In genomic region chr1:203537806-203538464, GRCh38 we compare ENCODE assay signal across 15 cellular contexts. TPM values are rescaled to one million over a fixed set of nuclear protein-coding genes. Genes with fewer than 3 reads are reported as not detected.
DNase-seq lines count a peak whose midpoint lies in the region; ATAC-seq and TF ChIP-seq lines count a peak whose summit lies in the region.
"Had no signal": no experiment of that assay in that cellular context is flagged by ENCODE, and none has a peak within 500 bp of the region (broad histone marks: within the 10 kb centered on the region; RNA-seq: fewer than 3 reads in every experiment).

No MANE protein-coding gene starts in this region.

- H3K36me3 ChIP-seq in body of pancreas (replicated peaks in 1 of 2; ENCODE audit: insufficient read depth in 1 of 2, low read depth in 2 of 2) (no peaks in the 10 kb centered on the region), right lobe of liver (no peaks in the 10 kb centered on the region), upper lobe of left lung (no peaks in the 10 kb centered on the region)

- no peaks in the 10 kb centered on the region for H3K27me3 ChIP-seq in body of pancreas
- no peaks in the 10 kb centered on the region for H3K27me3 ChIP-seq in right lobe of liver
- no peaks in the 10 kb centered on the region for H3K27me3 ChIP-seq in upper lobe of left lung

- TF ChIP-seq POLR2A in body of pancreas (IDR thresholded peaks at IDR 0.05) (peak in 1 of 3 donors; percentile 44), right lobe of liver (IDR thresholded peaks at IDR 0.05) (peak; percentile 95), upper lobe of left lung (IDR thresholded peaks at IDR 0.05) (peak in 1 of 4 donors; percentile 56)

- H3K4me1 Mint-ChIP-seq in activated CD4-positive, alpha-beta T cell treated with anti-CD3 and anti-CD28 coated beads for 36 hours = no peaks in the 10 kb centered on the region
- H3K4me1 Mint-ChIP-seq in activated CD4-positive, alpha-beta T cell treated with anti-CD3 and anti-CD28 coated beads, Interleukin-2, amount 10 ng/mL, durations not matched to agents 24 days and 14 days = no peaks in the 10 kb centered on the region
- no peaks in the 10 kb centered on the region for H3K4me1 Mint-ChIP-seq in activated CD8-positive, alpha-beta T cell treated with anti-CD3 and anti-CD28 coated beads, Interleukin-2, amount 10 ng/mL, durations not matched to agents 7 days and 5 days (ENCODE audit: low read depth)
- H3K4me1 Mint-ChIP-seq: activated CD4-positive, alpha-beta memory T cell treated with anti-CD3 and anti-CD28 coated beads, Interleukin-2, amount 10 ng/mL, durations not matched to agents 7 days and 5 days had no signal

- no peaks in the 10 kb centered on the region for H3K27me3 Mint-ChIP-seq in activated CD4-positive, alpha-beta T cell treated with anti-CD3 and anti-CD28 coated beads for 36 hours
- peaks cover 3% of the 10 kb centered on the region for H3K27me3 Mint-ChIP-seq in activated CD4-positive, alpha-beta T cell treated with anti-CD3 and anti-CD28 coated beads, Interleukin-2, amount 10 ng/mL, durations not matched to agents 24 days and 14 days
- peaks cover 10% of the 10 kb centered on the region for H3K27me3 Mint-ChIP-seq in activated CD8-positive, alpha-beta T cell treated with anti-CD3 and anti-CD28 coated beads, Interleukin-2, amount 10 ng/mL, durations not matched to agents 7 days and 5 days (ENCODE audit: low read depth)

- H3K4me3 ChIP-seq in body of pancreas (no peak overlapping the region), right lobe of liver (no peak overlapping the region), upper lobe of left lung (no peak overlapping the region)

- no peak for DNase-seq in activated CD4-positive, alpha-beta T cell treated with anti-CD3 and anti-CD28 coated beads for 36 hours
- DNase-seq in activated CD4-positive, alpha-beta T cell treated with anti-CD3 and anti-CD28 coated beads, Interleukin-2, amount 10 ng/mL, durations not matched to agents 24 days and 14 days = no peak
- DNase-seq in body of pancreas = peak; percentile 71 to 90 (median 82)
- peak; percentile 81 to 94 (median 93) for DNase-seq in right lobe of liver
- DNase-seq in upper lobe of left lung = peak in 1 of 2 donors; percentile 72
- DNase-seq in activated CD8-positive, alpha-beta T cell treated with anti-CD3 and anti-CD28 coated beads, Interleukin-2, amount 10 ng/mL, durations not matched to agents 7 days and 5 days = no peak
- DNase-seq in germinal center (ENCODE audit: low spot score) = no peak
- no peak for DNase-seq in GF-D8 (lab: John Stamatoyannopoulos, UW)
- DNase-seq: ACHN; activated CD4-positive, alpha-beta memory T cell treated with anti-CD3 and anti-CD28 coated beads, Interleukin-2, amount 10 ng/mL, durations not matched to agents 7 days and 5 days; amygdala had no signal

- H3K9me3 ChIP-seq in body of pancreas (no peaks in the 10 kb centered on the region), right lobe of liver (no peaks in the 10 kb centered on the region), upper lobe of left lung (no peaks in the 10 kb centered on the region)

- no peak overlapping the region for H3K27ac Mint-ChIP-seq in activated CD4-positive, alpha-beta T cell treated with anti-CD3 and anti-CD28 coated beads for 36 hours
- H3K27ac Mint-ChIP-seq in activated CD4-positive, alpha-beta T cell treated with anti-CD3 and anti-CD28 coated beads, Interleukin-2, amount 10 ng/mL, durations not matched to agents 24 days and 14 days = no peak overlapping the region
- no peak overlapping the region for H3K27ac Mint-ChIP-seq in activated CD8-positive, alpha-beta T cell treated with anti-CD3 and anti-CD28 coated beads, Interleukin-2, amount 10 ng/mL, durations not matched to agents 7 days and 5 days
- H3K27ac Mint-ChIP-seq: activated CD4-positive, alpha-beta memory T cell treated with anti-CD3 and anti-CD28 coated beads, Interleukin-2, amount 10 ng/mL, durations not matched to agents 7 days and 5 days; T-helper 1 cell treated with Interleukin-12 subunit alpha and Interleukin-12 subunit beta and Interleukin-4 antibody, amounts not matched to agents 30 μg/mL and 1 μg/mL, for 36 hours had no signal

- POLR2A ChIA-PET in activated CD4-positive, alpha-beta T cell treated with anti-CD3 and anti-CD28 coated beads for 36 hours (lab: Charles Lee) = no interaction called here
- POLR2A ChIA-PET in activated CD8-positive, alpha-beta T cell treated with anti-CD3 and anti-CD28 coated beads, Interleukin-2, amount 10 ng/mL, durations not matched to agents 7 days and 5 days (lab: Charles Lee) = interaction anchor here (0.7 kb wide), 1 partner anchor 1088 kb away, joined by 3 read pairs; no protein-coding TSS in a partner anchor

- H3K4me3 Mint-ChIP-seq in activated CD4-positive, alpha-beta T cell treated with anti-CD3 and anti-CD28 coated beads for 36 hours = no peak overlapping the region
- no peak overlapping the region for H3K4me3 Mint-ChIP-seq in activated CD4-positive, alpha-beta T cell treated with anti-CD3 and anti-CD28 coated beads, Interleukin-2, amount 10 ng/mL, durations not matched to agents 24 days and 14 days
- no peak overlapping the region for H3K4me3 Mint-ChIP-seq in activated CD8-positive, alpha-beta T cell treated with anti-CD3 and anti-CD28 coated beads, Interleukin-2, amount 10 ng/mL, durations not matched to agents 7 days and 5 days
- H3K4me3 Mint-ChIP-seq: activated CD4-positive, alpha-beta memory T cell treated with anti-CD3 and anti-CD28 coated beads, Interleukin-2, amount 10 ng/mL, durations not matched to agents 7 days and 5 days; T-helper 1 cell treated with Interleukin-12 subunit alpha and Interleukin-12 subunit beta and Interleukin-4 antibody, amounts not matched to agents 30 μg/mL and 1 μg/mL, for 36 hours had no signal

- intact Hi-C loops in activated CD4-positive, alpha-beta T cell treated with anti-CD3 and anti-CD28 coated beads for 36 hours (cut with DNase I, micrococcal nuclease) = no loop called here
- intact Hi-C loops in activated CD4-positive, alpha-beta T cell treated with anti-CD3 and anti-CD28 coated beads, Interleukin-2, amount 10 ng/mL, durations not matched to agents 24 days and 14 days (cut with micrococcal nuclease) = no loop called here
- intact Hi-C loops in body of pancreas (cut with DNase I) (no loop called here), right lobe of liver (cut with DNase I) (no loop called here)

- H3K4me1 ChIP-seq in body of pancreas (peaks cover 28% of the 10 kb centered on the region), right lobe of liver (peaks cover 0 to 41% (median 18%) of the 10 kb centered on the region in 4 donors), upper lobe of left lung (peaks cover 0 to 27% (median 3%) of the 10 kb centered on the region in 4 donors)

- 17 to 26% methylated on average over 5 of the region's 5 CpGs for WGBS in body of pancreas, 2 donors
- WGBS in right lobe of liver (ENCODE audit: insufficient coverage, low coverage, low lambda C conversion rate, missing lambda C conversion rate) = 19% methylated on average over 5 of the region's 5 CpGs
- 66 to 92% methylated on average over 4 to 5 of the region's 5 CpGs for WGBS in upper lobe of left lung, 2 donors

- TF ChIP-seq CTCF in body of pancreas (IDR thresholded peaks at IDR 0.05) (no peak), right lobe of liver (IDR thresholded peaks at IDR 0.05) (no peak), upper lobe of left lung (IDR thresholded peaks at IDR 0.05) (no peak)

- no peaks in the 10 kb centered on the region for H3K36me3 Mint-ChIP-seq in activated CD4-positive, alpha-beta T cell treated with anti-CD3 and anti-CD28 coated beads for 36 hours (ENCODE audit: low read depth)
- H3K36me3 Mint-ChIP-seq in activated CD4-positive, alpha-beta T cell treated with anti-CD3 and anti-CD28 coated beads, Interleukin-2, amount 10 ng/mL, durations not matched to agents 24 days and 14 days (ENCODE audit: low read depth) = no peaks in the 10 kb centered on the region
- no peaks in the 10 kb centered on the region for H3K36me3 Mint-ChIP-seq in activated CD8-positive, alpha-beta T cell treated with anti-CD3 and anti-CD28 coated beads, Interleukin-2, amount 10 ng/mL, durations not matched to agents 7 days and 5 days (ENCODE audit: low read depth)

- peak; percentile 55 for ATAC-seq in activated CD4-positive, alpha-beta T cell treated with anti-CD3 and anti-CD28 coated beads for 36 hours
- peak; percentile 90 for ATAC-seq in body of pancreas
- ATAC-seq in right lobe of liver = peak; percentile 75 to 88 (median 80)
- peak; percentile 46 to 68 for ATAC-seq in upper lobe of left lung (ENCODE audit: low FRiP score in 2 of 2)
- no peak for ATAC-seq in activated CD8-positive, alpha-beta T cell treated with anti-CD3 and anti-CD28 coated beads, Interleukin-2, amount 10 ng/mL, durations not matched to agents 7 days and 5 days

- no peaks in the 10 kb centered on the region for H3K9me3 Mint-ChIP-seq in activated CD4-positive, alpha-beta T cell treated with anti-CD3 and anti-CD28 coated beads for 36 hours (ENCODE audit: low read depth)
- H3K9me3 Mint-ChIP-seq in activated CD4-positive, alpha-beta T cell treated with anti-CD3 and anti-CD28 coated beads, Interleukin-2, amount 10 ng/mL, durations not matched to agents 24 days and 14 days = no peaks in the 10 kb centered on the region
- no peaks in the 10 kb centered on the region for H3K9me3 Mint-ChIP-seq in activated CD8-positive, alpha-beta T cell treated with anti-CD3 and anti-CD28 coated beads, Interleukin-2, amount 10 ng/mL, durations not matched to agents 7 days and 5 days (ENCODE audit: insufficient read depth)
- H3K9me3 Mint-ChIP-seq: activated CD4-positive, alpha-beta memory T cell treated with anti-CD3 and anti-CD28 coated beads, Interleukin-2, amount 10 ng/mL, durations not matched to agents 7 days and 5 days; T-helper 1 cell treated with Interleukin-12 subunit alpha and Interleukin-12 subunit beta and Interleukin-4 antibody, amounts not matched to agents 30 μg/mL and 1 μg/mL, for 36 hours had no signal

- TF ChIP-seq EP300 in upper lobe of left lung (IDR thresholded peaks at IDR 0.05) = peak in 1 of 4 donors; percentile 46

- H3K27ac ChIP-seq in body of pancreas = peak overlapping the region in 2 of 4 donors; percentile 44 to 54
- peak overlapping the region; percentile 76 to 100 (median 97) for H3K27ac ChIP-seq in right lobe of liver
- H3K27ac ChIP-seq in upper lobe of left lung = peak overlapping the region; percentile 43 to 81 (median 60)

- CTCF ChIA-PET in activated CD4-positive, alpha-beta T cell treated with anti-CD3 and anti-CD28 coated beads for 36 hours (lab: Charles Lee) = interaction anchor here (0.5 to 1.4 kb wide), 4 partner anchors 25 to 270 kb away, joined by 3 to 4 read pairs (median 3); no protein-coding TSS in a partner anchor
- CTCF ChIA-PET in activated CD8-positive, alpha-beta T cell treated with anti-CD3 and anti-CD28 coated beads, Interleukin-2, amount 10 ng/mL, durations not matched to agents 7 days and 5 days (lab: Charles Lee) = interaction anchor here (1.2 kb wide), 1 partner anchor 163 kb away, joined by 3 read pairs; no protein-coding TSS in a partner anchor

RNA-seq across cellular contexts. Expression of gene OPTC, which starts 44.0 kb away (rescaled TPM):
- total RNA-seq in activated CD4-positive, alpha-beta T cell treated with anti-CD3 and anti-CD28 coated beads for 36 hours = not detected
- total RNA-seq in activated CD4-positive, alpha-beta T cell treated with anti-CD3 and anti-CD28 coated beads, Interleukin-2, amount 10 ng/mL, durations not matched to agents 24 days and 14 days = not detected in 2 replicates
- not detected for total RNA-seq in body of pancreas
- not detected for total RNA-seq in right lobe of liver
- total RNA-seq in upper lobe of left lung = not detected
- not detected for total RNA-seq in activated CD8-positive, alpha-beta T cell treated with anti-CD3 and anti-CD28 coated beads, Interleukin-2, amount 10 ng/mL, durations not matched to agents 7 days and 5 days
- total RNA-seq: activated CD4-positive, alpha-beta memory T cell treated with anti-CD3 and anti-CD28 coated beads, Interleukin-2, amount 10 ng/mL, durations not matched to agents 7 days and 5 days; epithelial cell of proximal tubule; kidney epithelial cell; renal cortical epithelial cell had no signal

Comparison
In these comparisons a context has a peak if more than half of its experiments do, and no peak if none do; other contexts are left out.
1. DNase-seq: peak in body of pancreas (4 of 4) and right lobe of liver (3 of 3); none in activated CD4-positive, alpha-beta T cell treated with anti-CD3 and anti-CD28 coated beads for 36 hours (single experiment), activated CD4-positive, alpha-beta T cell treated with anti-CD3 and anti-CD28 coated beads, Interleukin-2, amount 10 ng/mL, durations not matched to agents 24 days and 14 days (single experiment), activated CD8-positive, alpha-beta T cell treated with anti-CD3 and anti-CD28 coated beads, Interleukin-2, amount 10 ng/mL, durations not matched to agents 7 days and 5 days (single experiment), germinal center (single experiment) and GF-D8 (single experiment).